ENCODE assay signal across 15 cellular contexts in the genomic region with DNA sequence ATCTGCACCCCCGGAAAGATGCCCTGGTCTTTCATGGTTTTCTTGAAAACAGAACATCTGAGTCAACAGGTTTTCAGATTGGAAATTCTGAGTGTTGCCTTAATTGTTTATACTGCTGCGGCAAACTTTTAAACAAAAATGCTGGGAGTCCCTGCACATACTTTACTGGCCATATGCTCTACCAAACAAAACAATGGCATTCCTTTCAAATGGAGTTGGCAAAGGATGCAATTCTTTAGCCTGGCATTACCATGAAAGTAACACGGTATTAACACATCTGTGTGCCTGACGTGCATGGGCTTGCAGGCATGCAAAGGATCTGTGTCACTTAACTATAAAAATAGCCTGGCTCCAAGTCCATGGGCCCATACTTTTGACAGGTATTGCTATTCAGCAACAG. TPM values are rescaled to one million over a fixed set of nuclear protein-coding genes. Genes with fewer than 3 reads are reported as not detected.
A peak's percentile ranks its signal among the peaks of the same experiment; 100 is the strongest.
DNase-seq lines count a peak whose midpoint lies in the region; ATAC-seq, FAIRE-seq and TF ChIP-seq lines count a peak whose summit lies in the region.
"Had no signal": no experiment of that assay in that cellular context is flagged by ENCODE, and none has a peak within 500 bp of the region (broad histone marks: within the 10 kb centered on the region; RNA-seq: fewer than 3 reads in every experiment).

No MANE protein-coding gene starts in this region.

- dilution Hi-C loops in endothelial cell of umbilical vein (cut with MboI; ENCODE audit: extremely low pct_ligation_motif_present, low sequenced_read_pairs), result no loop called here

- no peak for TF ChIP-seq CTCF in right lobe of liver (IDR thresholded peaks at IDR 0.05)
- TF ChIP-seq CTCF in HepG2 (CRISPR knock-in tag; IDR thresholded peaks at IDR 0.05), result no peak
- no peak for TF ChIP-seq CTCF in endothelial cell of umbilical vein (IDR thresholded peaks at IDR 0.05; ENCODE audit: extremely low read depth in 1 of 2, insufficient read depth in 1 of 2, low read depth in 1 of 2, low read length in 2 of 2)
- no peak for TF ChIP-seq CTCF in CD8-positive, alpha-beta T cell (IDR thresholded peaks at IDR 0.05)

- H4K20me1 ChIP-seq in HepG2 (ENCODE audit: insufficient read depth, low read length), result no peaks in the 10 kb centered on the region
- H4K20me1 ChIP-seq in endothelial cell of umbilical vein (replicated peaks; ENCODE audit: control insufficient read depth, extremely low read depth, insufficient read depth, low read length), result no peaks in the 10 kb centered on the region

- TF ChIP-seq RAD21 in HepG2 (CRISPR knock-in tag; IDR thresholded peaks at IDR 0.05), result no peak

- no peak for TF ChIP-seq POLR2A in right lobe of liver (IDR thresholded peaks at IDR 0.05)
- no peak for TF ChIP-seq POLR2A in HepG2 (IDR thresholded peaks at IDR 0.05; ENCODE audit: insufficient read depth in 1 of 2, low read depth in 2 of 2, low read length in 2 of 2)
- no peak for TF ChIP-seq POLR2A in endothelial cell of umbilical vein (IDR thresholded peaks at IDR 0.05; ENCODE audit: low read depth, low read length)

- H3K27ac ChIP-seq in right lobe of liver (peak overlapping the region in 2 of 3 donors; percentile 37 to 55), HepG2 (ENCODE audit: extremely low read length, insufficient read depth, low read length) (no peak overlapping the region), endothelial cell of umbilical vein (ENCODE audit: insufficient read depth, low read depth, low read length) (peak overlapping the region; percentile 98), mesodermal cell (ENCODE audit: low read depth, low read length, severe bottlenecking) (peak overlapping the region; percentile 50), aorta (ENCODE audit: low read depth in 1 of 2, low read length in 2 of 2) (peak overlapping the region; percentile 62 to 94)
- no peak overlapping the region for H3K27ac ChIP-seq in CD8-positive, alpha-beta T cell (ENCODE audit: low read depth, low read length)

- H3K4me1 ChIP-seq in right lobe of liver, result peaks cover 0 to 24% (median 7%) of the 10 kb centered on the region in 4 donors
- no peaks in the 10 kb centered on the region for H3K4me1 ChIP-seq in HepG2 (ENCODE audit: insufficient read depth, low read length)
- peaks cover 44% of the 10 kb centered on the region for H3K4me1 ChIP-seq in endothelial cell of umbilical vein (ENCODE audit: control insufficient read depth, extremely low read depth, insufficient read depth, low read length)
- H3K4me1 ChIP-seq in mesodermal cell (ENCODE audit: control insufficient read depth, insufficient read depth, low read length, poor library complexity, severe bottlenecking), result peaks cover 31% of the 10 kb centered on the region
- peaks cover 0 to 8% of the 10 kb centered on the region in 2 donors for H3K4me1 ChIP-seq in aorta (ENCODE audit: control insufficient read depth in 1 of 2, insufficient read depth in 2 of 2, low read length in 2 of 2)
- peaks cover 5% of the 10 kb centered on the region for H3K4me1 ChIP-seq in CD8-positive, alpha-beta T cell (ENCODE audit: insufficient read depth, low read length)

- intact Hi-C loops in right lobe of liver (cut with DNase I) (no loop called here), HepG2 (cut with micrococcal nuclease; ENCODE audit: unreplicated experiment) (loop anchor here (10.0 kb wide), 1 partner anchor 384 kb away; no protein-coding TSS in a partner anchor), endothelial cell of umbilical vein (cut with micrococcal nuclease) (loop anchor here (5.0 to 10.0 kb wide), 3 partner anchors 304 to 461 kb away; no protein-coding TSS in a partner anchor), aorta (cut with DNase I) (loop anchor here (5.0 to 10.0 kb wide), 5 partner anchors 126 to 936 kb away; no protein-coding TSS in a partner anchor)
- intact Hi-C loops in CD8-positive, alpha-beta T cell (cut with DNase I, micrococcal nuclease), result loop anchor here (5.0 to 10.0 kb wide), 3 partner anchors 1366 to 1466 kb away; no protein-coding TSS in a partner anchor

- H3K27me3 Mint-ChIP-seq in activated CD4-positive, alpha-beta T cell treated with anti-CD3 and anti-CD28 coated beads, Interleukin-2, amount 10 ng/mL, durations not matched to agents 7 days and 5 days, result peaks cover 51% of the 10 kb centered on the region
- peaks cover 54% of the 10 kb centered on the region for H3K27me3 Mint-ChIP-seq in CD8-positive, alpha-beta T cell (ENCODE audit: low read depth)

- peak overlapping the region in 1 of 3 donors; percentile 14 for H3K4me3 ChIP-seq in right lobe of liver
- H3K4me3 ChIP-seq in HepG2 (replicated peaks in 1 of 3; ENCODE audit: insufficient read depth in 1 of 3, low read depth in 2 of 3, low read length in 3 of 3), result no peak overlapping the region
- H3K4me3 ChIP-seq in endothelial cell of umbilical vein (replicated peaks in 1 of 3; ENCODE audit: insufficient read depth in 1 of 3, low read depth in 1 of 3, low read length in 3 of 3), result peak overlapping the region; percentile 43 to 94 (median 75)
- peak overlapping the region; percentile 50 for H3K4me3 ChIP-seq in mesodermal cell (ENCODE audit: extremely low read depth, insufficient read depth, low read length, poor library complexity, severe bottlenecking)
- peak overlapping the region; percentile 63 to 91 for H3K4me3 ChIP-seq in aorta (ENCODE audit: low read length in 2 of 2)
- no peak overlapping the region for H3K4me3 ChIP-seq in CD8-positive, alpha-beta T cell (ENCODE audit: low read depth, low read length)

- H3K27ac Mint-ChIP-seq in activated CD4-positive, alpha-beta T cell treated with anti-CD3 and anti-CD28 coated beads, Interleukin-2, amount 10 ng/mL, durations not matched to agents 7 days and 5 days, result no peak overlapping the region
- no peak overlapping the region for H3K27ac Mint-ChIP-seq in CD8-positive, alpha-beta T cell
- H3K27ac Mint-ChIP-seq: IgD-negative memory B cell had no signal

- no peak for DNase-seq in right lobe of liver
- DNase-seq in HepG2 (ENCODE audit: low spot score), result no peak
- peak; percentile 67 for DNase-seq in endothelial cell of umbilical vein (ENCODE audit: low read depth, low spot score)
- no peak for DNase-seq in aorta
- DNase-seq in activated CD4-positive, alpha-beta T cell treated with anti-CD3 and anti-CD28 coated beads, Interleukin-2, amount 10 ng/mL, durations not matched to agents 7 days and 5 days, result no peak
- DNase-seq in CD8-positive, alpha-beta T cell, result no peak
- no peak for DNase-seq in NCI-H446 treated with DMSO at 0.1 percent for 48 hours (lab: John Stamatoyannopoulos, UW)
- DNase-seq: ACHN; activated CD8-positive, alpha-beta memory T cell treated with anti-CD3 and anti-CD28 coated beads, Interleukin-2, amount 50 U/mL, for 48 hours; NCI-H226; stimulated activated CD8-positive, alpha-beta memory T cell treated with anti-CD3 and anti-CD28 coated beads, Interleukin-4, amount 100 ng/mL, for 48 hours; T-helper 1 cell had no signal

- H3K9me1 ChIP-seq in endothelial cell of umbilical vein (replicated peaks; ENCODE audit: control insufficient read depth, extremely low read depth, insufficient read depth, low read length), result no peaks in the 10 kb centered on the region

- H3K9me3 Mint-ChIP-seq in activated CD4-positive, alpha-beta T cell treated with anti-CD3 and anti-CD28 coated beads, Interleukin-2, amount 10 ng/mL, durations not matched to agents 7 days and 5 days, result no peaks in the 10 kb centered on the region
- no peaks in the 10 kb centered on the region for H3K9me3 Mint-ChIP-seq in CD8-positive, alpha-beta T cell
- H3K9me3 Mint-ChIP-seq: IgD-negative memory B cell had no signal

- in situ Hi-C loops in HepG2 (cut with HindIII; ENCODE audit: extremely low pct_ligation_motif_present, low pct_unique_long_range_greater_than_20kb), result no loop called here

- no peaks in the 10 kb centered on the region for H3K36me3 Mint-ChIP-seq in activated CD4-positive, alpha-beta T cell treated with anti-CD3 and anti-CD28 coated beads, Interleukin-2, amount 10 ng/mL, durations not matched to agents 7 days and 5 days (ENCODE audit: low read depth)
- no peaks in the 10 kb centered on the region for H3K36me3 Mint-ChIP-seq in CD8-positive, alpha-beta T cell
- H3K36me3 Mint-ChIP-seq: IgD-negative memory B cell had no signal

- BruUV-seq in HepG2 (replicated peaks; lab: Mats Ljungman, UMichigan) (no TSS peak), endothelial cell of umbilical vein (replicated peaks; lab: Mats Ljungman, UMichigan) (no TSS peak)

- FAIRE-seq in HepG2 (lab: Jason Lieb, UNC), result no peak
- FAIRE-seq in endothelial cell of umbilical vein (lab: Jason Lieb, UNC), result peak; percentile 57
- FAIRE-seq: GM19239 had no signal

- H3K36me3 ChIP-seq in right lobe of liver (no peaks in the 10 kb centered on the region), HepG2 (replicated peaks in 1 of 2; ENCODE audit: control insufficient read depth in 1 of 2, insufficient read depth in 2 of 2, low read length in 2 of 2) (no peaks in the 10 kb centered on the region), endothelial cell of umbilical vein (ENCODE audit: control insufficient read depth in 2 of 2, extremely low read depth in 1 of 2, insufficient read depth in 2 of 2, low read length in 2 of 2) (no peaks in the 10 kb centered on the region), mesodermal cell (ENCODE audit: control insufficient read depth, insufficient read depth, low read length) (peaks cover 6% of the 10 kb centered on the region), aorta (ENCODE audit: control insufficient read depth in 1 of 2, insufficient read depth in 2 of 2, low read length in 1 of 2) (no peaks in the 10 kb centered on the region)
- H3K36me3 ChIP-seq in CD8-positive, alpha-beta T cell (ENCODE audit: insufficient read depth, low read length), result no peaks in the 10 kb centered on the region

- no peak overlapping the region for H3K4me3 Mint-ChIP-seq in activated CD4-positive, alpha-beta T cell treated with anti-CD3 and anti-CD28 coated beads, Interleukin-2, amount 10 ng/mL, durations not matched to agents 7 days and 5 days
- H3K4me3 Mint-ChIP-seq in CD8-positive, alpha-beta T cell, result no peak overlapping the region

- WGBS in right lobe of liver (ENCODE audit: insufficient coverage, low coverage, low lambda C conversion rate, missing lambda C conversion rate), result 71% methylated on average over 4 of the region's 4 CpGs
- 45% methylated on average over 4 of the region's 4 CpGs for WGBS in HepG2 (ENCODE audit: low lambda C conversion rate)
- WGBS in mesodermal cell (ENCODE audit: insufficient coverage in 2 of 2), 2 experiments, result 30 to 33% methylated on average over 1 to 4 of the region's 4 CpGs
- 1 to 5% methylated on average over 4 of the region's 4 CpGs for WGBS in aorta, 2 donors

- CTCF ChIA-PET in HepG2 (lab: Yijun Ruan, JAX; ENCODE audit: low intra/inter-chr PET ratio, low total read pairs) (no interaction called here), endothelial cell of umbilical vein (lab: Charles Lee) (interaction anchor here (1.0 to 2.3 kb wide), 7 partner anchors 10 to 1466 kb away, joined by 3 to 13 read pairs (median 4); no protein-coding TSS in a partner anchor)
- CTCF ChIA-PET in activated CD4-positive, alpha-beta T cell treated with anti-CD3 and anti-CD28 coated beads, Interleukin-2, amount 10 ng/mL, durations not matched to agents 7 days and 5 days (lab: Charles Lee), result no interaction called here
- CTCF ChIA-PET in CD8-positive, alpha-beta T cell (lab: Charles Lee), result no interaction called here

- H3K4me1 Mint-ChIP-seq in activated CD4-positive, alpha-beta T cell treated with anti-CD3 and anti-CD28 coated beads, Interleukin-2, amount 10 ng/mL, durations not matched to agents 7 days and 5 days, result peaks cover 2% of the 10 kb centered on the region
- H3K4me1 Mint-ChIP-seq in CD8-positive, alpha-beta T cell (ENCODE audit: low read depth), result peaks cover 8% of the 10 kb centered on the region

- no peaks in the 10 kb centered on the region for H3K9me3 ChIP-seq in right lobe of liver
- H3K9me3 ChIP-seq in HepG2 (ENCODE audit: low read length), result no peaks in the 10 kb centered on the region
- H3K9me3 ChIP-seq in endothelial cell of umbilical vein (replicated peaks; ENCODE audit: control insufficient read depth, insufficient read depth, low read length), result no peaks in the 10 kb centered on the region
- no peaks in the 10 kb centered on the region for H3K9me3 ChIP-seq in mesodermal cell (ENCODE audit: control insufficient read depth, low read length)
- no peaks in the 10 kb centered on the region for H3K9me3 ChIP-seq in aorta (ENCODE audit: control insufficient read depth, low read length)
- no peaks in the 10 kb centered on the region for H3K9me3 ChIP-seq in CD8-positive, alpha-beta T cell (ENCODE audit: low read length)

- POLR2A ChIA-PET in HepG2 (lab: Yijun Ruan, JAX) (no interaction called here), endothelial cell of umbilical vein (lab: Charles Lee) (no interaction called here)
- POLR2A ChIA-PET in activated CD4-positive, alpha-beta T cell treated with anti-CD3 and anti-CD28 coated beads, Interleukin-2, amount 10 ng/mL, durations not matched to agents 7 days and 5 days (lab: Charles Lee), result no interaction called here
- POLR2A ChIA-PET in CD8-positive, alpha-beta T cell (lab: Charles Lee), result no interaction called here

- ATAC-seq in right lobe of liver (no peak), HepG2 (no peak), aorta (ENCODE audit: low FRiP score) (no peak)
- ATAC-seq in CD8-positive, alpha-beta T cell, result no peak

- no peak overlapping the region for H3K4me2 ChIP-seq in HepG2 (ENCODE audit: low read depth, low read length)
- peak overlapping the region; percentile 85 for H3K4me2 ChIP-seq in endothelial cell of umbilical vein (ENCODE audit: insufficient read depth, low read length)

- H3K27me3 ChIP-seq in right lobe of liver, result no peaks in the 10 kb centered on the region
- H3K27me3 ChIP-seq in HepG2 (ENCODE audit: control insufficient read depth in 1 of 2, insufficient read depth in 2 of 2, low read length in 2 of 2), result no peaks in the 10 kb centered on the region
- H3K27me3 ChIP-seq in endothelial cell of umbilical vein (ENCODE audit: control insufficient read depth in 2 of 2, insufficient read depth in 2 of 2, low read length in 2 of 2), result no peaks in the 10 kb centered on the region
- no peaks in the 10 kb centered on the region for H3K27me3 ChIP-seq in aorta (ENCODE audit: control insufficient read depth in 1 of 2, insufficient read depth in 2 of 2, low read length in 1 of 2)
- no peaks in the 10 kb centered on the region for H3K27me3 ChIP-seq in CD8-positive, alpha-beta T cell (ENCODE audit: insufficient read depth, low read length)

- no peak overlapping the region for H2AFZ ChIP-seq in HepG2 (ENCODE audit: low read length)
- peak overlapping the region; percentile 12 for H2AFZ ChIP-seq in endothelial cell of umbilical vein (ENCODE audit: low read depth, low read length)

- H3K79me2 ChIP-seq in HepG2 (ENCODE audit: insufficient read depth, low read length), result no peaks in the 10 kb centered on the region
- H3K79me2 ChIP-seq in endothelial cell of umbilical vein (ENCODE audit: control insufficient read depth, insufficient read depth, low read length), result peaks cover 61% of the 10 kb centered on the region

- H3K9ac ChIP-seq in HepG2 (ENCODE audit: insufficient read depth, low read depth, low read length) (no peak overlapping the region), endothelial cell of umbilical vein (replicated peaks; ENCODE audit: extremely low read depth, insufficient read depth, low read length) (peak overlapping the region; percentile 97)

- TF ChIP-seq EP300 in HepG2 (IDR thresholded peaks at IDR 0.05; ENCODE audit: low read depth in 2 of 2, low read length in 2 of 2), result no peak
- no peak for TF ChIP-seq EP300 in HepG2 (CRISPR knock-in tag; IDR thresholded peaks at IDR 0.05; ENCODE audit: borderline replicate concordance)

RNA-seq across cellular contexts. Expression of a gene that starts 4.2 kb away (rescaled TPM):
- 1 to 10 TPM; 1.1 to 9.7 (median 2.9) TPM for total RNA-seq in right lobe of liver
- total RNA-seq in HepG2 (2016; rRNA removed; fragmentation: Illumina TruSeq; extraction: Trizol), result not detected in 2 replicates
- total RNA-seq in HepG2 (2016; cell fraction: cytosol; rRNA removed; fragmentation: Illumina TruSeq; extraction: Trizol; ENCODE audit: low read depth), result not detected in 2 replicates
- not detected in 2 replicates for total RNA-seq in HepG2 (2016; cell fraction: insoluble cytoplasmic fraction; rRNA removed; fragmentation: Illumina TruSeq; extraction: Trizol)
- total RNA-seq in HepG2 (2016; cell fraction: membrane; rRNA removed; fragmentation: Illumina TruSeq; extraction: Trizol), result not detected in 2 replicates
- not detected in 2 replicates for total RNA-seq in HepG2 (2016; cell fraction: nucleus; rRNA removed; fragmentation: Illumina TruSeq; extraction: Trizol)
- polyA plus RNA-seq in HepG2 (2011; rRNA removed), result not detected in 2 replicates
- polyA plus RNA-seq in HepG2 (2011; cell fraction: cytosol; rRNA removed), result not detected in 2 replicates
- polyA plus RNA-seq in HepG2 (2011; cell fraction: nucleus; rRNA removed), result not detected in 2 replicates
- not detected in 2 replicates for polyA plus RNA-seq in HepG2 (2012)
- polyA plus RNA-seq in HepG2 (2016; cell fraction: cytosol; fragmentation: Illumina TruSeq; extraction: Trizol; ENCODE audit: low read depth), result not detected in 2 replicates
- polyA plus RNA-seq in HepG2 (2016; cell fraction: insoluble cytoplasmic fraction; fragmentation: Illumina TruSeq; extraction: Trizol; ENCODE audit: low read depth), result not detected in 2 replicates
- polyA plus RNA-seq in HepG2 (2016; cell fraction: membrane; fragmentation: Illumina TruSeq; extraction: Trizol; ENCODE audit: low read depth), result not detected in 2 replicates
- not detected in 2 replicates for polyA plus RNA-seq in HepG2 (2016; cell fraction: nucleus; fragmentation: Illumina TruSeq; extraction: Trizol; ENCODE audit: insufficient read depth, low read depth)
- 0.30 TPM in 1 of 2 replicates, not detected in the other for polyA minus RNA-seq in HepG2 (2011; rRNA and poly(A)+ RNA removed; ENCODE audit: low replicate concordance)
- polyA minus RNA-seq in HepG2 (2011; cell fraction: cytosol; rRNA and poly(A)+ RNA removed), result not detected in 2 replicates
- polyA minus RNA-seq in HepG2 (2011; cell fraction: nucleus; rRNA and poly(A)+ RNA removed), result not detected in 2 replicates
- 23.2 and 32.3 TPM in 2 replicates for total RNA-seq in endothelial cell of umbilical vein
- polyA plus RNA-seq in endothelial cell of umbilical vein, result 21.4 and 22.9 TPM in 2 replicates
- polyA plus RNA-seq in endothelial cell of umbilical vein (2011; cell fraction: cytosol; rRNA removed), result 19.5 and 20.3 TPM in 2 replicates
- polyA plus RNA-seq in endothelial cell of umbilical vein (2011; cell fraction: nucleus; rRNA removed), result 46.6 and 47.7 TPM in 2 replicates
- 36.2 and 75.7 TPM in 2 replicates for polyA plus RNA-seq in endothelial cell of umbilical vein (2012)
- 104 and 126 TPM in 2 replicates for polyA minus RNA-seq in endothelial cell of umbilical vein
- not detected for polyA minus RNA-seq in endothelial cell of umbilical vein (2011; cell fraction: cytosol; rRNA and poly(A)+ RNA removed)
- polyA minus RNA-seq in endothelial cell of umbilical vein (2011; cell fraction: nucleus; rRNA and poly(A)+ RNA removed), result 69.5 and 79.6 TPM in 2 replicates
- 9.5 TPM for polyA plus RNA-seq in mesodermal cell (2013, experiment 1 of 2)
- polyA plus RNA-seq in mesodermal cell (2013, experiment 2 of 2), result 6.9 TPM
- 10 to 100 TPM; 30.8 to 73.3 TPM for total RNA-seq in aorta
- 10 to 100 TPM; 22.9 to 23.7 TPM for polyA plus RNA-seq in aorta
- total RNA-seq in activated CD4-positive, alpha-beta T cell treated with anti-CD3 and anti-CD28 coated beads, Interleukin-2, amount 10 ng/mL, durations not matched to agents 7 days and 5 days, result not detected
- total RNA-seq in CD8-positive, alpha-beta T cell, result not detected
- polyA plus RNA-seq: IgD-negative memory B cell had no signal

Comparison
In these comparisons a context has a peak if more than half of its experiments do, and no peak if none do; other contexts are left out.
1. H3K27ac ChIP-seq: peak in right lobe of liver (2 of 3), endothelial cell of umbilical vein (single experiment), mesodermal cell (single experiment) and aorta (2 of 2); none in HepG2 (single experiment) and CD8-positive, alpha-beta T cell (single experiment).
2. intact Hi-C loops: an anchor here in HepG2 (10.0 kb wide), endothelial cell of umbilical vein (5.0 to 10.0 kb wide), aorta (5.0 to 10.0 kb wide) and CD8-positive, alpha-beta T cell (5.0 to 10.0 kb wide); none called in right lobe of liver.
3. H3K4me3 ChIP-seq: peak in endothelial cell of umbilical vein (3 of 3), mesodermal cell (single experiment) and aorta (2 of 2); none in HepG2 (0 of 3) and CD8-positive, alpha-beta T cell (single experiment).